11 cellular contexts compared by ENCODE assay signal in genomic region chr6:128754658-128755256, GRCh38.
DNase-seq lines count a peak whose midpoint lies in the region; ATAC-seq lines count a peak whose summit lies in the region.
"Had no signal": no experiment of that assay in that cellular context is flagged by ENCODE, and none has a peak within 500 bp of the region (broad histone marks: within the 10 kb centered on the region; RNA-seq: fewer than 3 reads in every experiment).

No MANE protein-coding gene starts in this region.

- DNase-seq in 8988T (no peak), activated T-cell treated with anti-CD3 and anti-CD28 coated beads for 4 hours (no peak), GM03348 (ENCODE audit: low spot score) (no peak)
- no peak for DNase-seq in activated CD4-positive, alpha-beta T cell treated with anti-CD3 and anti-CD28 coated beads for 4 hours
- DNase-seq: DND-41, H9, mesenchymal stem cell had no signal

- ATAC-seq in GM18502 (IDR thresholded peaks at IDR 0.05; ENCODE audit: poor library complexity, unreplicated experiment) (peak; percentile 98), GM19463 (IDR thresholded peaks at IDR 0.05; ENCODE audit: unreplicated experiment) (peak; percentile 92), HG02840 (IDR thresholded peaks at IDR 0.05; ENCODE audit: low FRiP score, unreplicated experiment) (peak; percentile 99), HG03442 (IDR thresholded peaks at IDR 0.05; ENCODE audit: unreplicated experiment) (peak; percentile 97)
